In genomic region chr6:34223964-34224940, GRCh38 we compare ENCODE assay signal across 8 cellular contexts. TPM values are rescaled to one million over a fixed set of nuclear protein-coding genes. Genes with fewer than 3 reads are reported as not detected.
DNase-seq lines count a peak whose midpoint lies in the region; ATAC-seq and TF ChIP-seq lines count a peak whose summit lies in the region.

No MANE protein-coding gene starts in this region.

- ATAC-seq in GM19025 (IDR thresholded peaks at IDR 0.05; ENCODE audit: low read depth, unreplicated experiment) (peak; percentile 94), HG03196 (IDR thresholded peaks at IDR 0.05; ENCODE audit: unreplicated experiment) (peak; percentile 82)

- DNase-seq in AG09319 (ENCODE audit: extremely low read depth, low read depth) (peak; percentile 78), NCI-H345 treated with DMSO at 0.1 percent for 48 hours (lab: John Stamatoyannopoulos, UW; ENCODE audit: unreplicated experiment) (peak; percentile 57), cerebellum (ENCODE audit: low spot score) (peak; percentile 97), kidney tubule cell (ENCODE audit: low spot score) (peak; percentile 97)
- DNase-seq in activated CD4-positive, alpha-beta T cell treated with anti-CD3 and anti-CD28 coated beads for 24 hours (ENCODE audit: low read depth in 2 of 2): peak; percentile 91 to 92
- DNase-seq in stimulated activated CD4-positive, alpha-beta T cell treated with anti-CD3 and anti-CD28 coated beads, Interleukin-1b, Interleukin-23, amount 100 ng/mL, for 1 hour (ENCODE audit: low read depth in 2 of 2): peak; percentile 90 to 92

- TF ChIP-seq CTCF in AG09319 (IDR thresholded peaks at IDR 0.05; ENCODE audit: low read depth, low read length): no peak

RNA-seq across cellular contexts. Expression of gene HMGA1, which starts 12.4 kb away (rescaled TPM):
- total RNA-seq in cerebellum: 17.6 TPM

RNA-seq across cellular contexts. Expression of gene SMIM29, which starts 24.6 kb away (rescaled TPM):
- total RNA-seq in cerebellum: 15.9 TPM

Comparison
In these comparisons a context has a peak if more than half of its experiments do, and no peak if none do; other contexts are left out.
1. Peak in every context shown above with its lines: DNase-seq and ATAC-seq.